In genomic region chr2:113965644-113966043, GRCh38 we compare ENCODE assay signal across 7 cellular contexts.
DNase-seq lines count a peak whose midpoint lies in the region; ATAC-seq, FAIRE-seq and TF ChIP-seq lines count a peak whose summit lies in the region.

No MANE protein-coding gene starts in this region.

- no peaks in the 10 kb centered on the region for H3K27me3 ChIP-seq in bronchial epithelial cell (ENCODE audit: control insufficient read depth, insufficient read depth, low read length)
- H3K27me3 ChIP-seq in MG63: no peaks in the 10 kb centered on the region

- no peak overlapping the region for H3K4me3 ChIP-seq in bronchial epithelial cell (ENCODE audit: low read depth, low read length)
- H3K4me3 ChIP-seq in MG63: no peak overlapping the region

- H3K36me3 ChIP-seq in bronchial epithelial cell (ENCODE audit: control insufficient read depth, insufficient read depth, low read length): peaks cover 8% of the 10 kb centered on the region
- H3K36me3 ChIP-seq in MG63: peaks cover 31% of the 10 kb centered on the region

- TF ChIP-seq CTCF in bronchial epithelial cell (IDR thresholded peaks at IDR 0.05; ENCODE audit: insufficient read depth, low read length, severe bottlenecking): peak; percentile 64

- peak; percentile 40 for DNase-seq in EL
- DNase-seq in NCI-H82 treated with DMSO at 0.1 percent for 48 hours (lab: John Stamatoyannopoulos, UW; ENCODE audit: unreplicated experiment): peak; percentile 49
- peak; percentile 62 for DNase-seq in bronchial epithelial cell (ENCODE audit: low read depth)
- peak; percentile 18 for DNase-seq in midbrain (lab: John Stamatoyannopoulos, UW)
- DNase-seq in MG63: no peak

- FAIRE-seq in bronchial epithelial cell (lab: Jason Lieb, UNC): no peak

- ATAC-seq in GM19043 (IDR thresholded peaks at IDR 0.05; ENCODE audit: low read depth, unreplicated experiment): peak; percentile 75
- peak; percentile 85 for ATAC-seq in HG03103 (IDR thresholded peaks at IDR 0.05; ENCODE audit: low read depth, unreplicated experiment)

- no peaks in the 10 kb centered on the region for H3K9me3 ChIP-seq in MG63
